9 cellular contexts compared by ENCODE assay signal in genomic region chr4:139267301-139267700, GRCh38.
A peak's percentile ranks its signal among the peaks of the same experiment; 100 is the strongest.
DNase-seq lines count a peak whose midpoint lies in the region; ATAC-seq and TF ChIP-seq lines count a peak whose summit lies in the region.
"Had no signal": no experiment of that assay in that cellular context is flagged by ENCODE, and none has a peak within 500 bp of the region (broad histone marks: within the 10 kb centered on the region; RNA-seq: fewer than 3 reads in every experiment).

No MANE protein-coding gene starts in this region.

- no peaks in the 10 kb centered on the region for H3K27me3 Mint-ChIP-seq in stimulated activated naive CD8-positive, alpha-beta T cell treated with anti-CD3 and anti-CD28 coated beads, Interleukin-15, Interleukin-2, amounts not matched to agents 100 ng/mL and 50 ng/mL, for 24 hours
- peaks cover 8% of the 10 kb centered on the region for H3K27me3 Mint-ChIP-seq in stimulated activated naive CD8-positive, alpha-beta T cell treated with anti-CD3 and anti-CD28 coated beads, Interleukin-15, amount 100 ng/mL, for 72 hours

- H3K4me1 Mint-ChIP-seq in stimulated activated naive CD8-positive, alpha-beta T cell treated with anti-CD3 and anti-CD28 coated beads, Interleukin-15, Interleukin-2, amounts not matched to agents 100 ng/mL and 50 ng/mL, for 24 hours (ENCODE audit: low read depth) = peaks cover 21% of the 10 kb centered on the region
- H3K4me1 Mint-ChIP-seq in stimulated activated naive CD8-positive, alpha-beta T cell treated with anti-CD3 and anti-CD28 coated beads, Interleukin-15, amount 100 ng/mL, for 72 hours = peaks cover 19% of the 10 kb centered on the region

- ATAC-seq in stimulated activated naive CD8-positive, alpha-beta T cell treated with anti-CD3 and anti-CD28 coated beads, Interleukin-15, amount 100 ng/mL, for 72 hours = no peak
- ATAC-seq in SK-N-SH treated with all-trans-retinoic acid at 6 μM for 48 hours (peak; percentile 44), HG03025 (IDR thresholded peaks at IDR 0.05; ENCODE audit: low FRiP score, unreplicated experiment) (no peak)

- H3K4me3 Mint-ChIP-seq in stimulated activated naive CD8-positive, alpha-beta T cell treated with anti-CD3 and anti-CD28 coated beads, Interleukin-15, Interleukin-2, amounts not matched to agents 100 ng/mL and 50 ng/mL, for 24 hours = peak overlapping the region; percentile 71
- H3K4me3 Mint-ChIP-seq in stimulated activated naive CD8-positive, alpha-beta T cell treated with anti-CD3 and anti-CD28 coated beads, Interleukin-15, amount 100 ng/mL, for 72 hours = no peak overlapping the region

- no peak for DNase-seq in stimulated activated naive CD8-positive, alpha-beta T cell treated with anti-CD3 and anti-CD28 coated beads, Interleukin-15, amount 100 ng/mL, for 72 hours
- peak; percentile 39 for DNase-seq in iris pigment epithelial cell (ENCODE audit: low read depth)
- DNase-seq in NCI-H2227 treated with DMSO at 0.1 percent for 48 hours (lab: John Stamatoyannopoulos, UW) = no peak
- no peak for DNase-seq in islet precursor cell
- no peak for DNase-seq in NCI-H510A (lab: John Stamatoyannopoulos, UW)
- DNase-seq: NCI-H446 had no signal

- no peaks in the 10 kb centered on the region for H3K36me3 Mint-ChIP-seq in stimulated activated naive CD8-positive, alpha-beta T cell treated with anti-CD3 and anti-CD28 coated beads, Interleukin-15, Interleukin-2, amounts not matched to agents 100 ng/mL and 50 ng/mL, for 24 hours (ENCODE audit: low read depth)

- H3K27ac Mint-ChIP-seq in stimulated activated naive CD8-positive, alpha-beta T cell treated with anti-CD3 and anti-CD28 coated beads, Interleukin-15, Interleukin-2, amounts not matched to agents 100 ng/mL and 50 ng/mL, for 24 hours = peak overlapping the region; percentile 90
- no peak overlapping the region for H3K27ac Mint-ChIP-seq in stimulated activated naive CD8-positive, alpha-beta T cell treated with anti-CD3 and anti-CD28 coated beads, Interleukin-15, amount 100 ng/mL, for 72 hours

- no peaks in the 10 kb centered on the region for H3K9me3 Mint-ChIP-seq in stimulated activated naive CD8-positive, alpha-beta T cell treated with anti-CD3 and anti-CD28 coated beads, Interleukin-15, Interleukin-2, amounts not matched to agents 100 ng/mL and 50 ng/mL, for 24 hours
- no peaks in the 10 kb centered on the region for H3K9me3 Mint-ChIP-seq in stimulated activated naive CD8-positive, alpha-beta T cell treated with anti-CD3 and anti-CD28 coated beads, Interleukin-15, amount 100 ng/mL, for 72 hours

TF ChIP-seq in SK-N-SH treated with all-trans-retinoic acid at 6 μM for 48 hours, 23 proteins besides CTCF, POLR2A, EP300 and RAD21:
- TF ChIP-seq SNAI2 (CRISPR knock-in tag; IDR thresholded peaks at IDR 0.05) = no peak
- 0 out of 2 replicates have a peak, but pooled peaks have one; percentile 22 for TF ChIP-seq ISL1 (CRISPR knock-in tag; IDR thresholded peaks at IDR 0.05)
TF ChIP-seq in SK-N-SH treated with all-trans-retinoic acid at 6 μM for 48 hours: peak in this region for 1.
